In genomic region chr5:115835481-115835880, GRCh38 we compare ENCODE assay signal across 25 cellular contexts. TPM values are rescaled to one million over a fixed set of nuclear protein-coding genes. Genes with fewer than 3 reads are reported as not detected.
DNase-seq lines count a peak whose midpoint lies in the region; ATAC-seq, FAIRE-seq and TF ChIP-seq lines count a peak whose summit lies in the region.
"Had no signal": no experiment of that assay in that cellular context is flagged by ENCODE, and none has a peak within 500 bp of the region (broad histone marks: within the 10 kb centered on the region; RNA-seq: fewer than 3 reads in every experiment).

No MANE protein-coding gene starts in this region.

- no peak for ATAC-seq in activated T-cell treated with anti-CD3 and anti-CD28 coated beads, Interleukin-2, amount 50 U/mL, for 4 hours
- ATAC-seq in activated naive CD8-positive, alpha-beta T cell treated with anti-CD3 and anti-CD28 coated beads, Interleukin-2, amount 50 U/mL, for 24 hours: no peak
- ATAC-seq in GM18519 (IDR thresholded peaks at IDR 0.05; ENCODE audit: low FRiP score, unreplicated experiment): no peak
- no peak for ATAC-seq in HG02588 (IDR thresholded peaks at IDR 0.05; ENCODE audit: unreplicated experiment)
- ATAC-seq: HCT116, SK-N-SH treated with all-trans-retinoic acid at 6 μM for 48 hours had no signal

- TF ChIP-seq CTCF in osteocyte (IDR thresholded peaks at IDR 0.05): no peak

- no peaks in the 10 kb centered on the region for H3K27me3 Mint-ChIP-seq in activated T-cell treated with anti-CD3 and anti-CD28 coated beads, Interleukin-2, amount 50 U/mL, for 24 hours
- no peaks in the 10 kb centered on the region for H3K27me3 Mint-ChIP-seq in activated T-cell treated with anti-CD3 and anti-CD28 coated beads, Interleukin-2, amount 50 U/mL, for 4 hours (ENCODE audit: low read depth)
- H3K27me3 Mint-ChIP-seq in activated naive CD8-positive, alpha-beta T cell treated with anti-CD3 and anti-CD28 coated beads, Interleukin-2, amount 50 U/mL, for 24 hours: no peaks in the 10 kb centered on the region
- no peaks in the 10 kb centered on the region for H3K27me3 Mint-ChIP-seq in osteocyte (ENCODE audit: unreplicated experiment)
- H3K27me3 Mint-ChIP-seq: CD4-positive, alpha-beta T cell had no signal

- DNase-seq in activated T-cell treated with anti-CD3 and anti-CD28 coated beads, Interleukin-2, amount 50 U/mL, for 24 hours: no peak
- no peak for DNase-seq in activated T-cell treated with anti-CD3 and anti-CD28 coated beads, Interleukin-2, amount 50 U/mL, for 4 hours
- no peak for DNase-seq in H54 (ENCODE audit: insufficient read length, low spot score)
- no peak for DNase-seq in activated naive CD8-positive, alpha-beta T cell treated with anti-CD3 and anti-CD28 coated beads, Interleukin-2, amount 50 U/mL, for 24 hours
- DNase-seq in osteocyte (ENCODE audit: extremely low spot score, unreplicated experiment): no peak
- DNase-seq in SIG-M5 (lab: John Stamatoyannopoulos, UW): no peak
- DNase-seq: ACHN; CD4-positive, alpha-beta T cell; GOT3; KBM-7; MV-4-11; NCI-H1105; NCI-H146; NCI-H1930; NCI-H2107; NCI-H446; NCI-H524 treated with DMSO at 0.1 percent for 48 hours; NCI-H774 had no signal

- peak overlapping the region; percentile 0 for H3K27ac Mint-ChIP-seq in activated T-cell treated with anti-CD3 and anti-CD28 coated beads, Interleukin-2, amount 50 U/mL, for 24 hours
- H3K27ac Mint-ChIP-seq in activated naive CD8-positive, alpha-beta T cell treated with anti-CD3 and anti-CD28 coated beads, Interleukin-2, amount 50 U/mL, for 24 hours: peak overlapping the region; percentile 14
- H3K27ac Mint-ChIP-seq in osteocyte (ENCODE audit: unreplicated experiment): peak overlapping the region; percentile 25
- H3K27ac Mint-ChIP-seq: CD4-positive, alpha-beta T cell had no signal

- no peak overlapping the region for H3K4me3 Mint-ChIP-seq in activated T-cell treated with anti-CD3 and anti-CD28 coated beads, Interleukin-2, amount 50 U/mL, for 24 hours
- no peak overlapping the region for H3K4me3 Mint-ChIP-seq in activated T-cell treated with anti-CD3 and anti-CD28 coated beads, Interleukin-2, amount 50 U/mL, for 4 hours
- no peak overlapping the region for H3K4me3 Mint-ChIP-seq in activated naive CD8-positive, alpha-beta T cell treated with anti-CD3 and anti-CD28 coated beads, Interleukin-2, amount 50 U/mL, for 24 hours
- H3K4me3 Mint-ChIP-seq in osteocyte (ENCODE audit: unreplicated experiment): no peak overlapping the region
- H3K4me3 Mint-ChIP-seq: CD4-positive, alpha-beta T cell had no signal

- H3K36me3 Mint-ChIP-seq in activated T-cell treated with anti-CD3 and anti-CD28 coated beads, Interleukin-2, amount 50 U/mL, for 24 hours (ENCODE audit: low read depth): peaks cover 87% of the 10 kb centered on the region
- H3K36me3 Mint-ChIP-seq in activated T-cell treated with anti-CD3 and anti-CD28 coated beads, Interleukin-2, amount 50 U/mL, for 4 hours (ENCODE audit: insufficient read depth): peaks cover 45% of the 10 kb centered on the region
- H3K36me3 Mint-ChIP-seq in activated naive CD8-positive, alpha-beta T cell treated with anti-CD3 and anti-CD28 coated beads, Interleukin-2, amount 50 U/mL, for 24 hours (ENCODE audit: low read depth): peaks cover 35% of the 10 kb centered on the region
- H3K36me3 Mint-ChIP-seq in osteocyte (ENCODE audit: unreplicated experiment): peaks cover 43% of the 10 kb centered on the region

- H3K4me1 Mint-ChIP-seq in activated T-cell treated with anti-CD3 and anti-CD28 coated beads, Interleukin-2, amount 50 U/mL, for 24 hours (ENCODE audit: low read depth): peaks cover 39% of the 10 kb centered on the region
- H3K4me1 Mint-ChIP-seq in activated T-cell treated with anti-CD3 and anti-CD28 coated beads, Interleukin-2, amount 50 U/mL, for 4 hours (ENCODE audit: low read depth): peaks cover 34% of the 10 kb centered on the region
- H3K4me1 Mint-ChIP-seq in activated naive CD8-positive, alpha-beta T cell treated with anti-CD3 and anti-CD28 coated beads, Interleukin-2, amount 50 U/mL, for 24 hours: peaks cover 37% of the 10 kb centered on the region
- peaks cover 28% of the 10 kb centered on the region for H3K4me1 Mint-ChIP-seq in osteocyte (ENCODE audit: unreplicated experiment)

- no peak for TF ChIP-seq POLR2A in H54 (IDR thresholded peaks at IDR 0.05; ENCODE audit: low read depth, low read length)

- peak; percentile 30 for FAIRE-seq in H54 (lab: Jason Lieb, UNC)
- FAIRE-seq: D721Med, GM18507, RCC 7860 had no signal

- H3K9me3 Mint-ChIP-seq in activated T-cell treated with anti-CD3 and anti-CD28 coated beads, Interleukin-2, amount 50 U/mL, for 24 hours: no peaks in the 10 kb centered on the region
- H3K9me3 Mint-ChIP-seq in activated T-cell treated with anti-CD3 and anti-CD28 coated beads, Interleukin-2, amount 50 U/mL, for 4 hours: no peaks in the 10 kb centered on the region
- H3K9me3 Mint-ChIP-seq in activated naive CD8-positive, alpha-beta T cell treated with anti-CD3 and anti-CD28 coated beads, Interleukin-2, amount 50 U/mL, for 24 hours: no peaks in the 10 kb centered on the region
- no peaks in the 10 kb centered on the region for H3K9me3 Mint-ChIP-seq in osteocyte (ENCODE audit: unreplicated experiment)
- H3K9me3 Mint-ChIP-seq: CD4-positive, alpha-beta T cell had no signal

RNA-seq across cellular contexts. Expression of gene ATG12, which starts 5.9 kb away (rescaled TPM):
- total RNA-seq in activated T-cell treated with anti-CD3 and anti-CD28 coated beads, Interleukin-2, amount 50 U/mL, for 4 hours: 10 to 100 TPM; 36.0 to 46.4 (median 41.4) TPM
- 51.2 and 52.4 TPM in 2 replicates for total RNA-seq in osteocyte

RNA-seq across cellular contexts. Expression of gene AP3S1, which starts 6.3 kb away (rescaled TPM):
- total RNA-seq in activated T-cell treated with anti-CD3 and anti-CD28 coated beads, Interleukin-2, amount 50 U/mL, for 4 hours: 10 to 100 TPM; 42.0 to 53.0 (median 48.5) TPM
- total RNA-seq in osteocyte: 97.6 and 102 TPM in 2 replicates

RNA-seq across cellular contexts. Expression of gene CDO1, which starts 19.0 kb away (rescaled TPM):
- total RNA-seq in activated T-cell treated with anti-CD3 and anti-CD28 coated beads, Interleukin-2, amount 50 U/mL, for 4 hours: under 1 TPM in 2 of 3 donors, not detected in 1; 0.26 to 0.28 TPM
- total RNA-seq in osteocyte: 6.6 and 6.9 TPM in 2 replicates
